ENCODE assay signal across 19 cellular contexts in genomic region chrX:144006811-144007210, GRCh38.
DNase-seq lines count a peak whose midpoint lies in the region; ATAC-seq, FAIRE-seq and TF ChIP-seq lines count a peak whose summit lies in the region.
"Had no signal": no experiment of that assay in that cellular context is flagged by ENCODE, and none has a peak within 500 bp of the region (broad histone marks: within the 10 kb centered on the region; RNA-seq: fewer than 3 reads in every experiment).

No MANE protein-coding gene starts in this region.

- peak overlapping the region; percentile 38; the same call in 1 of the 2 replicates for H3K27ac ChIP-seq in ACC112 (ENCODE audit: low read depth, low read length)
- H3K27ac ChIP-seq: HL-60, neutrophil, skin epidermis, vagina had no signal

- no peak for TF ChIP-seq CTCF in astrocyte of the spinal cord (IDR thresholded peaks at IDR 0.05; ENCODE audit: low read depth, low read length)
- no peak for TF ChIP-seq CTCF in CD14-positive monocyte (IDR thresholded peaks at IDR 0.05)

- ATAC-seq in naive thymus-derived CD8-positive, alpha-beta T cell, result no peak
- ATAC-seq: activated naive CD8-positive, alpha-beta T cell treated with anti-CD3 and anti-CD28 coated beads, Interleukin-2, amount 50 U/mL, for 24 hours; Right ventricle myocardium inferior had no signal

- intact Hi-C loops in CD14-positive monocyte (cut with micrococcal nuclease), result no loop called here

- peaks cover 0 to 7% (median 0%) of the 10 kb centered on the region in 3 donors for H3K36me3 Mint-ChIP-seq in naive thymus-derived CD8-positive, alpha-beta T cell
- H3K36me3 Mint-ChIP-seq in CD14-positive monocyte, result no peaks in the 10 kb centered on the region

- H3K4me3 Mint-ChIP-seq in naive thymus-derived CD8-positive, alpha-beta T cell, result no peak overlapping the region
- no peak overlapping the region for H3K4me3 Mint-ChIP-seq in CD14-positive monocyte
- H3K4me3 Mint-ChIP-seq: activated naive CD8-positive, alpha-beta T cell treated with anti-CD3 and anti-CD28 coated beads, Interleukin-2, amount 50 U/mL, for 24 hours; B cell had no signal

- H2AFZ ChIP-seq in ACC112 (ENCODE audit: low read length, unreplicated experiment), result no peak overlapping the region

- DNase-seq in HT-29 (ENCODE audit: low spot score), result peak; percentile 54
- peak; percentile 63 for DNase-seq in astrocyte of the spinal cord (ENCODE audit: low read depth, low spot score)
- DNase-seq in NCI-H2081 treated with DMSO at 0.1 percent for 48 hours (lab: John Stamatoyannopoulos, UW), result no peak
- no peak for DNase-seq in naive thymus-derived CD8-positive, alpha-beta T cell
- no peak for DNase-seq in CD14-positive monocyte (ENCODE audit: low spot score)
- no peak for DNase-seq in NCI-H1092 treated with DMSO at 0.1 percent for 48 hours (lab: John Stamatoyannopoulos, UW)
- DNase-seq: activated naive CD8-positive, alpha-beta T cell treated with anti-CD3 and anti-CD28 coated beads, Interleukin-2, amount 50 U/mL, for 24 hours; erythroblast; NCI-H2029; stimulated activated naive CD4-positive, alpha-beta T cell treated with Interleukin-2 at 50 U/mL for 16 hours had no signal

- no peaks in the 10 kb centered on the region for H3K27me3 ChIP-seq in ACC112 (ENCODE audit: insufficient read depth, low read length)
- H3K27me3 ChIP-seq: neutrophil, vagina had no signal

- no peak overlapping the region for H3K27ac Mint-ChIP-seq in naive thymus-derived CD8-positive, alpha-beta T cell
- no peak overlapping the region for H3K27ac Mint-ChIP-seq in CD14-positive monocyte
- H3K27ac Mint-ChIP-seq: activated naive CD8-positive, alpha-beta T cell treated with anti-CD3 and anti-CD28 coated beads, Interleukin-2, amount 50 U/mL, for 24 hours; B cell had no signal

- no peaks in the 10 kb centered on the region for H3K27me3 Mint-ChIP-seq in naive thymus-derived CD8-positive, alpha-beta T cell
- peaks cover 0 to 1% (median 0%) of the 10 kb centered on the region in 3 donors for H3K27me3 Mint-ChIP-seq in CD14-positive monocyte (ENCODE audit: low read depth in 3 of 3)
- H3K27me3 Mint-ChIP-seq: activated naive CD8-positive, alpha-beta T cell treated with anti-CD3 and anti-CD28 coated beads, Interleukin-2, amount 50 U/mL, for 24 hours; B cell had no signal

- POLR2A ChIA-PET in naive thymus-derived CD8-positive, alpha-beta T cell (lab: Charles Lee), result no interaction called here

- no peaks in the 10 kb centered on the region for H3K36me3 ChIP-seq in ACC112 (ENCODE audit: insufficient read depth, low read length)
- H3K36me3 ChIP-seq: neutrophil, vagina had no signal

- H3K4me1 ChIP-seq in ACC112 (ENCODE audit: control insufficient read depth, insufficient read depth, low read length, unreplicated experiment), result peaks cover 3% of the 10 kb centered on the region
- H3K4me1 ChIP-seq: vagina had no signal

- in situ Hi-C loops in astrocyte of the spinal cord (cut with HindIII; ENCODE audit: low sequenced_read_pairs), result no loop called here

- H3K4me3 ChIP-seq in ACC112 (ENCODE audit: low read depth, low read length) (no peak overlapping the region), astrocyte of the spinal cord (ENCODE audit: low read depth, low read length) (no peak overlapping the region)
- H3K4me3 ChIP-seq: skin epidermis, vagina had no signal

- H3K79me2 ChIP-seq in ACC112 (ENCODE audit: control insufficient read depth, insufficient read depth, low read length, unreplicated experiment), result no peaks in the 10 kb centered on the region

- no peaks in the 10 kb centered on the region for H3K4me1 Mint-ChIP-seq in naive thymus-derived CD8-positive, alpha-beta T cell
- H3K4me1 Mint-ChIP-seq in CD14-positive monocyte, result no peaks in the 10 kb centered on the region
- H3K4me1 Mint-ChIP-seq: activated naive CD8-positive, alpha-beta T cell treated with anti-CD3 and anti-CD28 coated beads, Interleukin-2, amount 50 U/mL, for 24 hours; B cell had no signal

- peak; percentile 61 for FAIRE-seq in islet of Langerhans (lab: Jason Lieb, UNC)
- FAIRE-seq: colon had no signal

- peaks cover 0 to 10% (median 6%) of the 10 kb centered on the region in 9 donors for H3K9me3 Mint-ChIP-seq in naive thymus-derived CD8-positive, alpha-beta T cell
- peaks cover 0 to 3% (median 0%) of the 10 kb centered on the region in 7 donors for H3K9me3 Mint-ChIP-seq in CD14-positive monocyte
- H3K9me3 Mint-ChIP-seq: activated naive CD8-positive, alpha-beta T cell treated with anti-CD3 and anti-CD28 coated beads, Interleukin-2, amount 50 U/mL, for 24 hours had no signal

Comparison
In these comparisons a context has a peak if more than half of its experiments do, and no peak if none do; other contexts are left out.
1. DNase-seq: peak in HT-29 (single experiment) and astrocyte of the spinal cord (single experiment); none in NCI-H2081 treated with DMSO at 0.1 percent for 48 hours (single experiment), naive thymus-derived CD8-positive, alpha-beta T cell (0 of 10), CD14-positive monocyte (single experiment) and NCI-H1092 treated with DMSO at 0.1 percent for 48 hours (single experiment).